ENCODE assay signal across 8 cellular contexts in the genomic region with DNA sequence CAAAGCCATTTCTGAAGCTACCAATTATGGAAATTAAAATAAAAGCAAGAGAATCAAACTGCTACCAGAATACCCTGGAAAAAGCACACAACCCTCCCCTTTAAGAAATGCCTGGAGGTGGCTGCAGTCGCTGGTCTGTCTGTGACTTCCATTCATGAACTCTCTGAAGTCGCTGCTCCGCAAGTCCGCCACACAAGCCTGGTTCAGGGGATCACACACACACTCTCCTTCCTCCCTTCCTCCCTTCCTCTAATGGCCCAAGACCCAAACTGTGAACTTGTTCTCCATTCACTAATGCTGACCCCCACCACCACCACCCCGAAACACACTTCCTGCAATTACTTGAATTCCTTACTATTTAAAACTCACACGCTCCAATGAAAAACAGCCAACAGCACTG. TPM values are rescaled to one million over a fixed set of nuclear protein-coding genes. Genes with fewer than 3 reads are reported as not detected.
A peak's percentile ranks its signal among the peaks of the same experiment; 100 is the strongest.
DNase-seq lines count a peak whose midpoint lies in the region; ATAC-seq and TF ChIP-seq lines count a peak whose summit lies in the region.

No MANE protein-coding gene starts in this region.

- intact Hi-C loops in Right ventricle myocardium inferior (cut with DNase I), result no loop called here
- intact Hi-C loops in cardiac septum (cut with DNase I), result no loop called here

- H3K9me3 ChIP-seq in neural cell (ENCODE audit: low read length), result no peaks in the 10 kb centered on the region

- peaks cover 15% of the 10 kb centered on the region for H3K79me2 ChIP-seq in neural cell (replicated peaks; ENCODE audit: insufficient read depth, low read length)

- TF ChIP-seq EP300 in neural cell (conservative IDR thresholded peaks at IDR 0.05; ENCODE audit: poor library complexity, severe bottlenecking), result no peak

- H3K9ac ChIP-seq in neural cell (ENCODE audit: low read length), result peak overlapping the region; percentile 66

- H3F3A ChIP-seq in neural cell (ENCODE audit: insufficient read depth, low read length, poor library complexity, severe bottlenecking), result peaks cover 24% of the 10 kb centered on the region

- TF ChIP-seq CTCF in epithelial cell of proximal tubule (conservative IDR thresholded peaks at IDR 0.05; ENCODE audit: low read depth, low read length) (no peak), neural cell (IDR thresholded peaks at IDR 0.05; ENCODE audit: poor library complexity, severe bottlenecking) (no peak)

- H3K27ac ChIP-seq in neural cell (ENCODE audit: low read length), result peak overlapping the region; percentile 36

- TF ChIP-seq RAD21 in neural cell (conservative IDR thresholded peaks at IDR 0.05), result no peak

- peak overlapping the region; percentile 70 for H3K4me2 ChIP-seq in neural cell (ENCODE audit: low read length)

- H3K4me3 ChIP-seq in epithelial cell of proximal tubule (ENCODE audit: low read depth, low read length) (peak overlapping the region; percentile 58), neural cell (ENCODE audit: low read length) (peak overlapping the region; percentile 80)

- H2AFZ ChIP-seq in neural cell (ENCODE audit: low read depth, low read length), result no peak overlapping the region

- ATAC-seq in Right ventricle myocardium inferior (no peak), GM21723 (IDR thresholded peaks at IDR 0.05; ENCODE audit: unreplicated experiment) (no peak), GM21423 (IDR thresholded peaks at IDR 0.05; ENCODE audit: unreplicated experiment) (no peak)

- DNase-seq in Right ventricle myocardium inferior (ENCODE audit: missing footprints), result peak; percentile 68
- DNase-seq in cardiac septum (ENCODE audit: low spot score), result no peak
- no peak for DNase-seq in epithelial cell of proximal tubule (ENCODE audit: low read depth)
- no peak for DNase-seq in AG08396 (ENCODE audit: low spot score)
- no peak for DNase-seq in activated gamma-delta T cell treated with Interleukin-2 at 50 U/mL for 16 hours

- no peaks in the 10 kb centered on the region for H3K36me3 ChIP-seq in neural cell (ENCODE audit: insufficient read depth, low read length)

- H3K9me2 ChIP-seq in neural cell (ENCODE audit: insufficient read depth, low read length), result no peaks in the 10 kb centered on the region

- H3K27me3 ChIP-seq in neural cell (ENCODE audit: insufficient read depth, low read depth, low read length), result no peaks in the 10 kb centered on the region

- no peaks in the 10 kb centered on the region for H4K20me1 ChIP-seq in neural cell (ENCODE audit: insufficient read depth)

TF ChIP-seq in neural cell, 6 proteins besides CTCF, POLR2A, EP300 and RAD21:
- TF ChIP-seq, protein P1, sequence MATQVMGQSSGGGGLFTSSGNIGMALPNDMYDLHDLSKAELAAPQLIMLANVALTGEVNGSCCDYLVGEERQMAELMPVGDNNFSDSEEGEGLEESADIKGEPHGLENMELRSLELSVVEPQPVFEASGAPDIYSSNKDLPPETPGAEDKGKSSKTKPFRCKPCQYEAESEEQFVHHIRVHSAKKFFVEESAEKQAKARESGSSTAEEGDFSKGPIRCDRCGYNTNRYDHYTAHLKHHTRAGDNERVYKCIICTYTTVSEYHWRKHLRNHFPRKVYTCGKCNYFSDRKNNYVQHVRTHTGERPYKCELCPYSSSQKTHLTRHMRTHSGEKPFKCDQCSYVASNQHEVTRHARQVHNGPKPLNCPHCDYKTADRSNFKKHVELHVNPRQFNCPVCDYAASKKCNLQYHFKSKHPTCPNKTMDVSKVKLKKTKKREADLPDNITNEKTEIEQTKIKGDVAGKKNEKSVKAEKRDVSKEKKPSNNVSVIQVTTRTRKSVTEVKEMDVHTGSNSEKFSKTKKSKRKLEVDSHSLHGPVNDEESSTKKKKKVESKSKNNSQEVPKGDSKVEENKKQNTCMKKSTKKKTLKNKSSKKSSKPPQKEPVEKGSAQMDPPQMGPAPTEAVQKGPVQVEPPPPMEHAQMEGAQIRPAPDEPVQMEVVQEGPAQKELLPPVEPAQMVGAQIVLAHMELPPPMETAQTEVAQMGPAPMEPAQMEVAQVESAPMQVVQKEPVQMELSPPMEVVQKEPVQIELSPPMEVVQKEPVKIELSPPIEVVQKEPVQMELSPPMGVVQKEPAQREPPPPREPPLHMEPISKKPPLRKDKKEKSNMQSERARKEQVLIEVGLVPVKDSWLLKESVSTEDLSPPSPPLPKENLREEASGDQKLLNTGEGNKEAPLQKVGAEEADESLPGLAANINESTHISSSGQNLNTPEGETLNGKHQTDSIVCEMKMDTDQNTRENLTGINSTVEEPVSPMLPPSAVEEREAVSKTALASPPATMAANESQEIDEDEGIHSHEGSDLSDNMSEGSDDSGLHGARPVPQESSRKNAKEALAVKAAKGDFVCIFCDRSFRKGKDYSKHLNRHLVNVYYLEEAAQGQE (IDR thresholded peaks at IDR 0.05; ENCODE audit: borderline replicate concordance), result no peak
- TF ChIP-seq SMC3 (conservative IDR thresholded peaks at IDR 0.05; ENCODE audit: poor library complexity) (no peak), MXI1 (conservative IDR thresholded peaks at IDR 0.05; ENCODE audit: poor library complexity, severe bottlenecking) (no peak)

RNA-seq across cellular contexts. Expression of gene LMO3, which starts 1.0 kb away (rescaled TPM):
- total RNA-seq in Right ventricle myocardium inferior (3.8 TPM), cardiac septum (0.38 TPM), epithelial cell of proximal tubule (not detected in 2 replicates)
- polyA plus RNA-seq in neural cell, result 38.8 and 42.8 TPM in 2 replicates
- 63.1 and 71.3 TPM in 2 replicates for polyA minus RNA-seq in neural cell
